ENCODE assay signal across 21 cellular contexts in the genomic region with DNA sequence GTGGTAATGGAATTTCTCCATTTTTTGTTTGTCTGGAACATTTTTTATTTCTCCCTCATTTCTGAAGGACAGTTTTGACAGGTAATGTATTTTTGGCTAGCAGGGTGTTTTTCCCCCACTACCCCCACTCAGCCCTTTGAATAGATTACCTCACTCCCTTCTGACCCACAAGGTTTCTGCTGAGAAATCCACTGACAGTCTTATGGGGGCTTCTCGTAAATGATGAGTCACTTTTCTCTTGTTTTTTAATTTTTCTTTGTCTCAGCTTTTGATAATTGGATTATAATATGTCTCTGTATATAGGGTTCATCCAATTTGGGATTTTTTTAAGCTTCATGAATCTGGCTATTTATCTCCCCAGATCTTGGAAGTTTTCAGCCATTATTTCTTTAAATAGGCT.
DNase-seq lines count a peak whose midpoint lies in the region; ATAC-seq and TF ChIP-seq lines count a peak whose summit lies in the region.
"Had no signal": no experiment of that assay in that cellular context is flagged by ENCODE, and none has a peak within 500 bp of the region (broad histone marks: within the 10 kb centered on the region; RNA-seq: fewer than 3 reads in every experiment).

No MANE protein-coding gene starts in this region.

- no peaks in the 10 kb centered on the region for H4K20me1 ChIP-seq in HCT116 (ENCODE audit: insufficient read depth)

- H3K27ac Mint-ChIP-seq in activated CD4-positive, alpha-beta T cell treated with anti-CD3 and anti-CD28 coated beads, Interleukin-2, amount 10 ng/mL, durations not matched to agents 24 days and 14 days = peak overlapping the region; percentile 12
- H3K27ac Mint-ChIP-seq in activated naive CD4-positive, alpha-beta T cell treated with anti-CD3 and anti-CD28 coated beads, Interleukin-2, amount 50 U/mL, for 24 hours = peak overlapping the region; percentile 83
- peak overlapping the region; percentile 41 for H3K27ac Mint-ChIP-seq in central memory CD8-positive, alpha-beta T cell (ENCODE audit: low read depth)

- CTCF ChIA-PET in HCT116 (lab: Charles Lee) = interaction anchor here (0.8 to 3.2 kb wide), 7 partner anchors 12 to 559 kb away, joined by 3 to 71 read pairs (median 16); a partner anchor contains a TSS

- TF ChIP-seq POLR2A in HCT116 (IDR thresholded peaks at IDR 0.05; ENCODE audit: borderline replicate concordance, extremely low read depth, insufficient read depth, insufficient read length) = no peak

- H2AFZ ChIP-seq in HCT116 (ENCODE audit: low read depth, low read length, poor library complexity, severe bottlenecking) = peak overlapping the region; percentile 86

- no peaks in the 10 kb centered on the region for H3K36me3 Mint-ChIP-seq in activated CD4-positive, alpha-beta T cell treated with anti-CD3 and anti-CD28 coated beads, Interleukin-2, amount 10 ng/mL, durations not matched to agents 24 days and 14 days (ENCODE audit: low read depth)
- peaks cover 2% of the 10 kb centered on the region for H3K36me3 Mint-ChIP-seq in activated naive CD4-positive, alpha-beta T cell treated with anti-CD3 and anti-CD28 coated beads, Interleukin-2, amount 50 U/mL, for 24 hours
- no peaks in the 10 kb centered on the region for H3K36me3 Mint-ChIP-seq in central memory CD8-positive, alpha-beta T cell (ENCODE audit: insufficient read depth)
- H3K36me3 Mint-ChIP-seq: CD4-positive, CD25-positive, alpha-beta regulatory T cell had no signal

- BruUV-seq in HCT116 (replicated peaks; lab: Mats Ljungman, UMichigan) = no TSS peak

- H3K4me3 ChIP-seq in HCT116 (replicated peaks in 1 of 2; ENCODE audit: low read depth in 1 of 2, low read length in 2 of 2) = no peak overlapping the region
- H3K4me3 ChIP-seq: MG63 had no signal

- H3K4me3 Mint-ChIP-seq in activated CD4-positive, alpha-beta T cell treated with anti-CD3 and anti-CD28 coated beads, Interleukin-2, amount 10 ng/mL, durations not matched to agents 24 days and 14 days = no peak overlapping the region
- peak overlapping the region; percentile 43 for H3K4me3 Mint-ChIP-seq in activated naive CD4-positive, alpha-beta T cell treated with anti-CD3 and anti-CD28 coated beads, Interleukin-2, amount 50 U/mL, for 24 hours
- H3K4me3 Mint-ChIP-seq in central memory CD8-positive, alpha-beta T cell = no peak overlapping the region
- H3K4me3 Mint-ChIP-seq: CD4-positive, CD25-positive, alpha-beta regulatory T cell; HFFc6 had no signal

- H3K9me3 ChIP-seq in HCT116 (ENCODE audit: control insufficient read depth in 1 of 2, insufficient read depth in 1 of 2, low read depth in 1 of 2, low read length in 2 of 2) = no peaks in the 10 kb centered on the region
- H3K9me3 ChIP-seq: MG63 had no signal

- H3K27me3 Mint-ChIP-seq in activated CD4-positive, alpha-beta T cell treated with anti-CD3 and anti-CD28 coated beads, Interleukin-2, amount 10 ng/mL, durations not matched to agents 24 days and 14 days = no peaks in the 10 kb centered on the region
- H3K27me3 Mint-ChIP-seq in activated naive CD4-positive, alpha-beta T cell treated with anti-CD3 and anti-CD28 coated beads, Interleukin-2, amount 50 U/mL, for 24 hours = no peaks in the 10 kb centered on the region
- no peaks in the 10 kb centered on the region for H3K27me3 Mint-ChIP-seq in central memory CD8-positive, alpha-beta T cell
- H3K27me3 Mint-ChIP-seq: CD4-positive, CD25-positive, alpha-beta regulatory T cell had no signal

- H3K36me3 ChIP-seq in HCT116 (ENCODE audit: control insufficient read depth in 1 of 2, insufficient read depth in 2 of 2, low read length in 2 of 2) = no peaks in the 10 kb centered on the region
- H3K36me3 ChIP-seq: MG63 had no signal

- no peak for TF ChIP-seq CTCF in HCT116 (IDR thresholded peaks at IDR 0.05 in 2 of 3, conservative IDR thresholded peaks at IDR 0.05 in 1 of 3; ENCODE audit: borderline replicate concordance in 1 of 3, insufficient read depth in 1 of 3, low read depth in 2 of 3, low read length in 2 of 3)

- no peaks in the 10 kb centered on the region for H3K27me3 ChIP-seq in HCT116 (ENCODE audit: insufficient read depth, low read length)
- H3K27me3 ChIP-seq: MG63 had no signal

- no peak for TF ChIP-seq RAD21 in HCT116 (IDR thresholded peaks at IDR 0.05; ENCODE audit: low read depth)

- ATAC-seq in HCT116 (no peak), HG03139 (IDR thresholded peaks at IDR 0.05; ENCODE audit: unreplicated experiment) (no peak)
- ATAC-seq in central memory CD8-positive, alpha-beta T cell (replicated peaks; ENCODE audit: extremely low read depth, poor library complexity, severe bottlenecking) = no peak

- H3K4me2 ChIP-seq in HCT116 (ENCODE audit: low read length) = no peak overlapping the region

- intact Hi-C loops in activated CD4-positive, alpha-beta T cell treated with anti-CD3 and anti-CD28 coated beads, Interleukin-2, amount 10 ng/mL, durations not matched to agents 24 days and 14 days (cut with micrococcal nuclease) = loop anchor here (1.0 to 5.0 kb wide), 6 partner anchors 17 to 559 kb away; no protein-coding TSS in a partner anchor
- intact Hi-C loops in HCT116 (cut with micrococcal nuclease) = loop anchor here (1.0 to 5.0 kb wide), 4 partner anchors 75 to 559 kb away; no protein-coding TSS in a partner anchor

- H3K4me1 ChIP-seq in HCT116 (ENCODE audit: control insufficient read depth in 1 of 2, insufficient read depth in 2 of 2, low read length in 2 of 2) = peaks cover 0 to 12% of the 10 kb centered on the region in 2 experiments; a peak in 2 of 4 replicates

- no peaks in the 10 kb centered on the region for H3K9me2 ChIP-seq in HCT116 (ENCODE audit: insufficient read depth)

- H3K27ac ChIP-seq in HCT116 (ENCODE audit: low read depth, low read length) = no peak overlapping the region

- RAD21 ChIA-PET in HCT116 (lab: Charles Lee; ENCODE audit: low non-redundant PET in 1 of 2, low total read pairs in 2 of 2, uncharacterized antibody in 2 of 2, unreplicated experiment in 2 of 2) = interaction anchor here (1.0 to 1.7 kb wide), 3 partner anchors 193 to 559 kb away, joined by 3 to 6 read pairs (median 3); no protein-coding TSS in a partner anchor

- no peaks in the 10 kb centered on the region for H3K79me2 ChIP-seq in HCT116 (ENCODE audit: insufficient read depth, low read length)

- no peaks in the 10 kb centered on the region for H3K9me3 Mint-ChIP-seq in activated CD4-positive, alpha-beta T cell treated with anti-CD3 and anti-CD28 coated beads, Interleukin-2, amount 10 ng/mL, durations not matched to agents 24 days and 14 days
- H3K9me3 Mint-ChIP-seq in activated naive CD4-positive, alpha-beta T cell treated with anti-CD3 and anti-CD28 coated beads, Interleukin-2, amount 50 U/mL, for 24 hours = no peaks in the 10 kb centered on the region
- H3K9me3 Mint-ChIP-seq in central memory CD8-positive, alpha-beta T cell = no peaks in the 10 kb centered on the region
- H3K9me3 Mint-ChIP-seq: CD4-positive, CD25-positive, alpha-beta regulatory T cell had no signal

- H3K9ac ChIP-seq in HCT116 (ENCODE audit: low read length) = no peak overlapping the region

- peaks cover 39% of the 10 kb centered on the region for H3K4me1 Mint-ChIP-seq in activated CD4-positive, alpha-beta T cell treated with anti-CD3 and anti-CD28 coated beads, Interleukin-2, amount 10 ng/mL, durations not matched to agents 24 days and 14 days
- peaks cover 44% of the 10 kb centered on the region for H3K4me1 Mint-ChIP-seq in activated naive CD4-positive, alpha-beta T cell treated with anti-CD3 and anti-CD28 coated beads, Interleukin-2, amount 50 U/mL, for 24 hours
- H3K4me1 Mint-ChIP-seq in central memory CD8-positive, alpha-beta T cell = peaks cover 8% of the 10 kb centered on the region

- DNase-seq in activated CD4-positive, alpha-beta T cell treated with anti-CD3 and anti-CD28 coated beads, Interleukin-2, amount 10 ng/mL, durations not matched to agents 24 days and 14 days = no peak
- DNase-seq in activated CD4-positive, alpha-beta T cell treated with anti-CD3 and anti-CD28 coated beads for 1 hour = no peak
- no peak for DNase-seq in activated naive CD4-positive, alpha-beta T cell treated with Interleukin-2 at 50 U/mL for 16 hours
- DNase-seq in HCT116 (ENCODE audit: low read depth, low spot score) (no peak), AG20443 (ENCODE audit: low spot score) (no peak)
- DNase-seq in central memory CD8-positive, alpha-beta T cell (ENCODE audit: low spot score in 2 of 2) = no peak
- DNase-seq: 8988T, ACHN, DMS153, DND-41, HFFc6, KG1, MG63, NCI-H2029, NCI-H446, NCI-H524 treated with DMSO at 0.1 percent for 48 hours, NCI-H774, SIG-M5 had no signal

- POLR2A ChIA-PET in HCT116 (lab: Charles Lee) = interaction anchor here (1.9 kb wide), 1 partner anchor 193 kb away, joined by 4 read pairs; no protein-coding TSS in a partner anchor

TF ChIP-seq in HCT116, 20 proteins besides CTCF, POLR2A, EP300 and RAD21 (continues in another document):
- TF ChIP-seq SIN3A (IDR thresholded peaks at IDR 0.05; ENCODE audit: low read depth) = no peak
- TF ChIP-seq ELF1 (IDR thresholded peaks at IDR 0.05; ENCODE audit: borderline replicate concordance, low read depth) = no peak
- TF ChIP-seq SRF (IDR thresholded peaks at IDR 0.05; ENCODE audit: low read depth) = no peak
- TF ChIP-seq POLR2AphosphoS5 (IDR thresholded peaks at IDR 0.05; ENCODE audit: low read depth, low read length) = no peak
- TF ChIP-seq, protein P1, sequence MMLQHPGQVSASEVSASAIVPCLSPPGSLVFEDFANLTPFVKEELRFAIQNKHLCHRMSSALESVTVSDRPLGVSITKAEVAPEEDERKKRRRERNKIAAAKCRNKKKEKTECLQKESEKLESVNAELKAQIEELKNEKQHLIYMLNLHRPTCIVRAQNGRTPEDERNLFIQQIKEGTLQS (IDR thresholded peaks at IDR 0.05) = no peak
- TF ChIP-seq EGR1 (IDR thresholded peaks at IDR 0.05; ENCODE audit: low read depth) = no peak
- TF ChIP-seq, protein P2, sequence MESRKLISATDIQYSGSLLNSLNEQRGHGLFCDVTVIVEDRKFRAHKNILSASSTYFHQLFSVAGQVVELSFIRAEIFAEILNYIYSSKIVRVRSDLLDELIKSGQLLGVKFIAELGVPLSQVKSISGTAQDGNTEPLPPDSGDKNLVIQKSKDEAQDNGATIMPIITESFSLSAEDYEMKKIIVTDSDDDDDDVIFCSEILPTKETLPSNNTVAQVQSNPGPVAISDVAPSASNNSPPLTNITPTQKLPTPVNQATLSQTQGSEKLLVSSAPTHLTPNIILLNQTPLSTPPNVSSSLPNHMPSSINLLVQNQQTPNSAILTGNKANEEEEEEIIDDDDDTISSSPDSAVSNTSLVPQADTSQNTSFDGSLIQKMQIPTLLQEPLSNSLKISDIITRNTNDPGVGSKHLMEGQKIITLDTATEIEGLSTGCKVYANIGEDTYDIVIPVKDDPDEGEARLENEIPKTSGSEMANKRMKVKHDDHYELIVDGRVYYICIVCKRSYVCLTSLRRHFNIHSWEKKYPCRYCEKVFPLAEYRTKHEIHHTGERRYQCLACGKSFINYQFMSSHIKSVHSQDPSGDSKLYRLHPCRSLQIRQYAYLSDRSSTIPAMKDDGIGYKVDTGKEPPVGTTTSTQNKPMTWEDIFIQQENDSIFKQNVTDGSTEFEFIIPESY (IDR thresholded peaks at IDR 0.05; ENCODE audit: extremely low read depth, insufficient replicate concordance, low read length) = no peak

Comparison
In these comparisons a context has a peak if more than half of its experiments do, and no peak if none do; other contexts are left out.
1. H3K27ac Mint-ChIP-seq: peak in every context shown above with its lines; median percentile 83 in activated naive CD4-positive, alpha-beta T cell treated with anti-CD3 and anti-CD28 coated beads, Interleukin-2, amount 50 U/mL, for 24 hours; 41 in central memory CD8-positive, alpha-beta T cell; 12 in activated CD4-positive, alpha-beta T cell treated with anti-CD3 and anti-CD28 coated beads, Interleukin-2, amount 10 ng/mL, durations not matched to agents 24 days and 14 days.